Comparison of ENCODE assay signal across 6 cellular contexts in the genomic region with DNA sequence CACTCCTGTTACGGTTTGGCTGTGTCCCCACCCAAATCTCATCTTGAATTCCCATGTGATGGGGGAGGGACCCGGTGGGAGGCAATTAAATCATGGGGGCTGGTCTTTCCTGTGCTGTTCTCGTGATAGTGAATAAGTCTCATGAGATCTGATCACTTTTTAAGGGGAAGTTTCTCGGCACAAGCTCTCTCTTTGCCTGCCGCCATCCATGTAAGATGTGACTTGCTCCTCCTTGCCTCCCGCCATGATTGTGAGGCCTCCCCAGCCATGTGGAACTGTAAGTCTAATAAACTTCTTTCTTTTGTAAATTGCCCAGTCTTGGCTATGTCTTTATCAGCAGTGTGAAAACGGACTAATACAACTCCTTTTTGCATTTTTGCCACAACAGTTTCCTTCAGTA. TPM values are rescaled to one million over a fixed set of nuclear protein-coding genes. Genes with fewer than 3 reads are reported as not detected.
DNase-seq lines count a peak whose midpoint lies in the region; ATAC-seq, FAIRE-seq and TF ChIP-seq lines count a peak whose summit lies in the region.
"Not testable (repeated sequence)": the region's sequence is repeated elsewhere in the genome, so short reads cannot be mapped to it uniquely, and the experiment has no call there.
"Had no signal": no experiment of that assay in that cellular context is flagged by ENCODE, and none has a peak within 500 bp of the region (broad histone marks: within the 10 kb centered on the region; RNA-seq: fewer than 3 reads in every experiment).

No MANE protein-coding gene starts in this region.

- H3F3A ChIP-seq in MM.1S (ENCODE audit: insufficient read depth, low read length), result not testable (repeated sequence)

- TF ChIP-seq EP300 in K562 (IDR thresholded peaks at IDR 0.05; ENCODE audit: low read length), result not testable (repeated sequence)

- POLR2A ChIA-PET in K562 (lab: Yijun Ruan, JAX), result interaction anchor here (0.6 to 1.4 kb wide), 4 partner anchors 13 to 751 kb away, joined by 3 to 4 read pairs (median 4); no protein-coding TSS in a partner anchor

- FAIRE-seq in K562 (lab: Jason Lieb, UNC), result not testable (repeated sequence)

- H3K9ac ChIP-seq in MM.1S (ENCODE audit: low read length); K562 (ENCODE audit: insufficient read depth in 1 of 2, low read depth in 2 of 2, low read length in 2 of 2); parathyroid adenoma: not testable (repeated sequence)

- H3K9me3 ChIP-seq in MM.1S (replicated peaks; ENCODE audit: insufficient read depth, low read length); K562 (replicated peaks; ENCODE audit: control insufficient read depth, insufficient read depth, low read depth, low read length); parathyroid adenoma (ENCODE audit: control insufficient read depth, low read length): not testable (repeated sequence)

- not testable (repeated sequence) for TF ChIP-seq CTCF in MM.1S (IDR thresholded peaks at IDR 0.05; ENCODE audit: low read length); K562 (IDR thresholded peaks at IDR 0.05 in 2 of 3, conservative IDR thresholded peaks at IDR 0.05 in 1 of 3; ENCODE audit: insufficient read depth in 2 of 3, low read depth in 1 of 3, low read length in 3 of 3); parathyroid adenoma (IDR thresholded peaks at IDR 0.05)

- H3K9me2 ChIP-seq in MM.1S (replicated peaks; ENCODE audit: insufficient read depth, low read length), result not testable (repeated sequence)

- H4K20me1 ChIP-seq in MM.1S (ENCODE audit: insufficient read depth, low read length); K562 (replicated peaks; ENCODE audit: control insufficient read depth, insufficient read depth, low read length): not testable (repeated sequence)

- not testable (repeated sequence) for ATAC-seq in K562

- H2AFZ ChIP-seq in MM.1S (ENCODE audit: low read length); K562 (ENCODE audit: low read depth, low read length): not testable (repeated sequence)
- H2AFZ ChIP-seq in parathyroid adenoma, result peak overlapping the region; percentile 38

- not testable (repeated sequence) for H3K36me3 ChIP-seq in MM.1S (replicated peaks; ENCODE audit: insufficient read depth, low read length); K562 (ENCODE audit: control insufficient read depth, insufficient read depth, low read length); parathyroid adenoma (ENCODE audit: control insufficient read depth, insufficient read depth, low read length)

- not testable (repeated sequence) for TF ChIP-seq RAD21 in K562 (CRISPR knock-in tag; conservative IDR thresholded peaks at IDR 0.05 in 1 of 2, IDR thresholded peaks at IDR 0.05 in 1 of 2)

- 22% methylated on average over 7 of the region's 7 CpGs for WGBS in K562 (ENCODE audit: insufficient coverage, low coverage, missing lambda C conversion rate)

- DNase-seq in MM.1S, result peak; percentile 3
- peak; percentile 13 for DNase-seq in activated CD8-positive, alpha-beta memory T cell treated with anti-CD3 and anti-CD28 coated beads, Interleukin-2, amount 50 U/mL, for 48 hours
- not testable (repeated sequence) for DNase-seq in K562 (ENCODE audit: extremely low read depth in 1 of 4, low spot score in 3 of 4)

- not testable (repeated sequence) for H3K4me3 ChIP-seq in MM.1S (ENCODE audit: low read length); K562; parathyroid adenoma (ENCODE audit: low read depth, low read length)

- intact Hi-C loops in K562 (cut with micrococcal nuclease), result not testable (repeated sequence)

- not testable (repeated sequence) for H3K4me2 ChIP-seq in MM.1S (ENCODE audit: low read depth, low read length); K562 (ENCODE audit: insufficient read depth, low read length); parathyroid adenoma (ENCODE audit: low read length)

- BruUV-seq in K562 (replicated peaks; lab: Mats Ljungman, UMichigan), result not testable (repeated sequence)

- H3K9me1 ChIP-seq in K562 (ENCODE audit: control insufficient read depth, insufficient read depth, low read length), result not testable (repeated sequence)

- not testable (repeated sequence) for TF ChIP-seq POLR2A in K562 (conservative IDR thresholded peaks at IDR 0.05)

- CTCF ChIA-PET in K562 (lab: Yijun Ruan, JAX; ENCODE audit: low intra/inter-chr PET ratio), result not testable (repeated sequence)

- H3K27me3 ChIP-seq in MM.1S (replicated peaks; ENCODE audit: insufficient read depth, low read length); parathyroid adenoma (ENCODE audit: control insufficient read depth, insufficient read depth, low read length): not testable (repeated sequence)
- peaks cover 0 to 16% of the 10 kb centered on the region in 2 experiments; a peak in 3 of 5 replicates for H3K27me3 ChIP-seq in K562 (ENCODE audit: control insufficient read depth in 2 of 2, insufficient read depth in 2 of 2, low read length in 2 of 2)

- not testable (repeated sequence) for H3K79me2 ChIP-seq in MM.1S (ENCODE audit: low read length); K562 (ENCODE audit: control insufficient read depth, insufficient read depth, low read length); parathyroid adenoma

- not testable (repeated sequence) for H3K27ac ChIP-seq in MM.1S (ENCODE audit: low read length); K562 (ENCODE audit: extremely low read depth, low read depth, low read length)
- peak overlapping the region; percentile 72 for H3K27ac ChIP-seq in parathyroid adenoma

- in situ Hi-C loops in K562 (cut with MboI), result not testable (repeated sequence)

- not testable (repeated sequence) for H3K4me1 ChIP-seq in MM.1S (ENCODE audit: low read length); K562 (replicated peaks in 1 of 2; ENCODE audit: control insufficient read depth in 2 of 2, insufficient read depth in 2 of 2, low read length in 2 of 2); parathyroid adenoma

TF ChIP-seq in K562, 482 proteins besides CTCF, POLR2A, EP300 and RAD21:
- TF ChIP-seq ZNF431 (CRISPR knock-in tag; IDR thresholded peaks at IDR 0.05), result peak; percentile 93

RNA-seq across cellular contexts. Expression of a gene that starts 54.5 kb away (rescaled TPM):
- 0.30 and 0.55 TPM in 2 replicates for total RNA-seq in K562 (2011; cell fraction: chromatin; rRNA removed; ENCODE audit: low replicate concordance)
- total RNA-seq in K562 (2011; cell fraction: nucleolus; rRNA removed), result not detected in 2 replicates
- total RNA-seq in K562 (2011; cell fraction: nucleoplasm; rRNA removed), result 0.37 TPM in 1 of 2 replicates, not detected in the other
- total RNA-seq in K562 (2014; rRNA removed), result 1.2 TPM in 1 of 2 replicates, not detected in the other
- total RNA-seq in K562 (2014; rRNA removed; fragmentation: Illumina TruSeq; extraction: Trizol), result 0.77 and 0.91 TPM in 2 replicates
- 0.53 and 0.87 TPM in 2 replicates for total RNA-seq in K562 (2015; rRNA removed; fragmentation: Illumina TruSeq; extraction: Trizol)
- total RNA-seq in K562 (2021), result 0.49 and 0.58 TPM in 2 replicates
- polyA plus RNA-seq in K562 (2011; rRNA removed), result 0.19 and 0.38 TPM in 2 replicates
- 0.18 and 0.22 TPM in 2 replicates for polyA plus RNA-seq in K562 (2011; cell fraction: cytosol; rRNA removed)
- polyA plus RNA-seq in K562 (2011; cell fraction: nucleus; rRNA removed), result 0.25 TPM in 1 of 2 replicates, not detected in the other
- polyA plus RNA-seq in K562 (2012), result 0.89 and 3.0 TPM in 2 replicates
- 0.21 and 0.34 TPM in 2 replicates for polyA plus RNA-seq in K562 (2014; fragmentation: Illumina TruSeq; extraction: Trizol)
- polyA plus RNA-seq in K562 (2014; fragmentation: Nextera tagmentation; extraction: Ambion mirVana), result under 1 TPM; 0.56 to 0.68 TPM
- polyA plus RNA-seq in K562 (2014; rRNA removed), result 0.76 TPM in 1 of 2 replicates, not detected in the other
- polyA minus RNA-seq in K562 (2011; rRNA and poly(A)+ RNA removed), result 0.39 TPM in 2 replicates
- not detected in 2 replicates for polyA minus RNA-seq in K562 (2011; cell fraction: cytosol; rRNA and poly(A)+ RNA removed)
- polyA minus RNA-seq in K562 (2011; cell fraction: nucleus; rRNA and poly(A)+ RNA removed), result 0.22 TPM in 1 of 2 replicates, not detected in the other
- total RNA-seq: CD8-positive, alpha-beta memory T cell; G401 had no signal
